10 cellular contexts compared by ENCODE assay signal in the genomic region with DNA sequence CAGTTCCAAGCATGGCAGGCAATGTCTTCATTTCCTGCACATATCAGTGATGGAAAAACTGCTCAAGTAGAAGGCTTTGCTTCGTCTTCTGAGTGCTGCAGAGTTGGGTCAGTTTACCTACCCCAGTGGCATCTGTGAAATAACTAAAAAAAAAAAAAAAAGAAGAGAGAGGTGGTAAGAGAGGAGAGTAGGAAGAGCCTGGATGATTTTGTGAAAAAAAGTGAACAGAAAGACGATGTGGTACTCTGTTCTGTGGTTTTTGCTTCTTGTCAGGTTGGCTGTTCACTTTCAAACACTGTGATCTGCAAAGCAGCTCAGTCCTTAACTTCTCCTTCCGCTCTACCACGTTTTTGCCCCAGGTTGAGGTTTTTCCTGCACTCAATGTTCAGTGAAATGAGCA. TPM values are rescaled to one million over a fixed set of nuclear protein-coding genes. Genes with fewer than 3 reads are reported as not detected.
A peak's percentile ranks its signal among the peaks of the same experiment; 100 is the strongest.
DNase-seq lines count a peak whose midpoint lies in the region; ATAC-seq and FAIRE-seq lines count a peak whose summit lies in the region.
"Had no signal": no experiment of that assay in that cellular context is flagged by ENCODE, and none has a peak within 500 bp of the region (broad histone marks: within the 10 kb centered on the region; RNA-seq: fewer than 3 reads in every experiment).

A gene with protein sequence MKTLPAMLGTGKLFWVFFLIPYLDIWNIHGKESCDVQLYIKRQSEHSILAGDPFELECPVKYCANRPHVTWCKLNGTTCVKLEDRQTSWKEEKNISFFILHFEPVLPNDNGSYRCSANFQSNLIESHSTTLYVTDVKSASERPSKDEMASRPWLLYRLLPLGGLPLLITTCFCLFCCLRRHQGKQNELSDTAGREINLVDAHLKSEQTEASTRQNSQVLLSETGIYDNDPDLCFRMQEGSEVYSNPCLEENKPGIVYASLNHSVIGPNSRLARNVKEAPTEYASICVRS (minus strand): TSS at position 145 of the 400 bp plus-strand sequence. CDS start 114 bp downstream, at position 31.

- peak; percentile 33 to 47 for ATAC-seq in activated CD4-positive, CD25-positive, alpha-beta regulatory T cell treated with anti-CD3 and anti-CD28 coated beads, Interleukin-2, amount 50 U/mL, for 24 hours
- ATAC-seq in HG02588 (IDR thresholded peaks at IDR 0.05; ENCODE audit: unreplicated experiment), result peak; percentile 52
- no peak for ATAC-seq in natural killer cell treated with Interleukin-12 subunit alpha and Interleukin-12 subunit beta and Interleukin-15 and Interleukin-18, amount 100 ng/mL, for 72 hours
- ATAC-seq: A549, heart right ventricle had no signal

- H3K27ac Mint-ChIP-seq in natural killer cell treated with Interleukin-12 subunit alpha and Interleukin-12 subunit beta and Interleukin-15 and Interleukin-18, amount 100 ng/mL, for 72 hours, result peak within 1 kb of the TSS; percentile 56 to 75

- FAIRE-seq in frontal cortex (lab: Jason Lieb, UNC), result no peak

- H3K4me3 Mint-ChIP-seq in natural killer cell treated with Interleukin-12 subunit alpha and Interleukin-12 subunit beta and Interleukin-15 and Interleukin-18, amount 100 ng/mL, for 72 hours, result peak within 1 kb of the TSS; percentile 73

- no peaks in the 10 kb centered on the region for H3K9me3 Mint-ChIP-seq in natural killer cell treated with Interleukin-12 subunit alpha and Interleukin-12 subunit beta and Interleukin-15 and Interleukin-18, amount 100 ng/mL, for 72 hours

- H3K27me3 Mint-ChIP-seq in natural killer cell treated with Interleukin-12 subunit alpha and Interleukin-12 subunit beta and Interleukin-15 and Interleukin-18, amount 100 ng/mL, for 72 hours, result no peaks in the 10 kb centered on the region

- no peak for DNase-seq in activated CD4-positive, CD25-positive, alpha-beta regulatory T cell treated with anti-CD3 and anti-CD28 coated beads, Interleukin-2, amount 50 U/mL, for 72 hours
- DNase-seq in NOMO-1 treated with dmso at 0.1 percent for 144 hours (lab: John Stamatoyannopoulos, UW; ENCODE audit: unreplicated experiment), result peak; percentile 28
- no peak for DNase-seq in natural killer cell treated with Interleukin-12 subunit alpha and Interleukin-12 subunit beta and Interleukin-15 and Interleukin-18, amount 100 ng/mL, for 72 hours (ENCODE audit: low spot score)
- DNase-seq in LoVo (ENCODE audit: low spot score), result no peak
- no peak for DNase-seq in iPS-NIHi11 (ENCODE audit: low spot score)
- no peak for DNase-seq in frontal cortex (ENCODE audit: low spot score in 2 of 2)
- DNase-seq: heart right ventricle had no signal

- peaks cover 9 to 13% of the 10 kb centered on the region in 2 donors for H3K4me1 Mint-ChIP-seq in natural killer cell treated with Interleukin-12 subunit alpha and Interleukin-12 subunit beta and Interleukin-15 and Interleukin-18, amount 100 ng/mL, for 72 hours (ENCODE audit: low read depth in 2 of 2)

- peaks cover 2% of the 10 kb centered on the region for H3K36me3 Mint-ChIP-seq in natural killer cell treated with Interleukin-12 subunit alpha and Interleukin-12 subunit beta and Interleukin-15 and Interleukin-18, amount 100 ng/mL, for 72 hours

RNA-seq across cellular contexts. Expression of the gene that starts here (rescaled TPM):
- total RNA-seq in natural killer cell treated with Interleukin-12 subunit alpha and Interleukin-12 subunit beta and Interleukin-15 and Interleukin-18, amount 100 ng/mL, for 72 hours, result 1 to 10 TPM in 1 of 2 donors, under 1 TPM in 1; 0.21 to 1.4 TPM
- total RNA-seq in frontal cortex, result under 0.01 TPM

Comparison
In these comparisons a context has a peak if more than half of its experiments do, and no peak if none do; other contexts are left out.
1. ATAC-seq: peak in activated CD4-positive, CD25-positive, alpha-beta regulatory T cell treated with anti-CD3 and anti-CD28 coated beads, Interleukin-2, amount 50 U/mL, for 24 hours (2 of 2) and HG02588 (single experiment); none in natural killer cell treated with Interleukin-12 subunit alpha and Interleukin-12 subunit beta and Interleukin-15 and Interleukin-18, amount 100 ng/mL, for 72 hours (0 of 2).